Comparison of ENCODE assay signal across 12 cellular contexts in the genomic region with DNA sequence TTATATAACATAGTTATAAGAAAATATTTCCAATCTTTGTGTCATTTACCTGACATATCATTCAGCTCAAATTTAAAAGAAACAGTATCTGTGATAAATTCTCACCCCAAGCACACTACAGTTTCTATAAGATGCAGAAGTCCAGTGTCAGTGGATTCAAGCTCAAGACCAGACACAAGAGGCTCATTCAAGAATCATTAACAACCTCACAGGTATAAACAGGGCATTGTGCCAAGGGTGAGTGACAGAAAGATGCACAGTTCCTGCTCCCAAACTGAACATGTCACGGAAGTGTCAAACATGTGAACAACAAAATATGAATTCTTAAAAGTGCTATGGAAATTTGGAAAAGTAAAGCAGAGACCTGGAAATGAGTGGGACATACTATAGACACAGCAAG. TPM values are rescaled to one million over a fixed set of nuclear protein-coding genes. Genes with fewer than 3 reads are reported as not detected.
A peak's percentile ranks its signal among the peaks of the same experiment; 100 is the strongest.
DNase-seq lines count a peak whose midpoint lies in the region; ATAC-seq and TF ChIP-seq lines count a peak whose summit lies in the region.
"Had no signal": no experiment of that assay in that cellular context is flagged by ENCODE, and none has a peak within 500 bp of the region (broad histone marks: within the 10 kb centered on the region; RNA-seq: fewer than 3 reads in every experiment).

No MANE protein-coding gene starts in this region.

- H3K27me3 Mint-ChIP-seq in IgD-negative memory B cell (no peaks in the 10 kb centered on the region), mesothelial cell of epicardium (ENCODE audit: low read depth) (no peaks in the 10 kb centered on the region)
- H3K27me3 Mint-ChIP-seq: brain had no signal

- H3K36me3 ChIP-seq in ascending aorta: no peaks in the 10 kb centered on the region
- H3K36me3 ChIP-seq: thoracic aorta had no signal

- H3K4me1 Mint-ChIP-seq in IgD-negative memory B cell (peaks cover 78 to 86% (median 80%) of the 10 kb centered on the region in 3 donors), mesothelial cell of epicardium (peaks cover 60% of the 10 kb centered on the region)

- H3K4me1 ChIP-seq in ascending aorta: no peaks in the 10 kb centered on the region

- no peaks in the 10 kb centered on the region for H3K9me3 ChIP-seq in ascending aorta
- H3K9me3 ChIP-seq: SK-N-SH, thoracic aorta had no signal

- intact Hi-C loops in ascending aorta (cut with DNase I): no loop called here

- H3K27me3 ChIP-seq in ascending aorta: no peaks in the 10 kb centered on the region

- H3K36me3 Mint-ChIP-seq in IgD-negative memory B cell (no peaks in the 10 kb centered on the region), mesothelial cell of epicardium (no peaks in the 10 kb centered on the region)

- H3K9me3 Mint-ChIP-seq in IgD-negative memory B cell (no peaks in the 10 kb centered on the region), mesothelial cell of epicardium (no peaks in the 10 kb centered on the region)
- H3K9me3 Mint-ChIP-seq: brain, nephron progenitor cell had no signal

- DNase-seq in mesothelial cell of epicardium (ENCODE audit: low spot score in 2 of 2, unreplicated experiment in 2 of 2) (no peak), GM19238 (ENCODE audit: insufficient read length, low spot score) (no peak), ascending aorta (ENCODE audit: low spot score in 2 of 2) (no peak), SHP77 (lab: John Stamatoyannopoulos, UW) (no peak)
- DNase-seq: NCI-H1436, nephron progenitor cell, SK-N-SH had no signal

- H3K27ac ChIP-seq in ascending aorta: no peak overlapping the region
- H3K27ac ChIP-seq: thoracic aorta had no signal

- H3K27ac Mint-ChIP-seq in IgD-negative memory B cell (peak overlapping the region; percentile 1 to 24 (median 15)), mesothelial cell of epicardium (peak overlapping the region; percentile 65)
- H3K27ac Mint-ChIP-seq: brain, nephron progenitor cell had no signal

- H3K4me3 Mint-ChIP-seq in IgD-negative memory B cell: peak overlapping the region in 3 of 4 donors; percentile 22 to 65 (median 43)
- H3K4me3 Mint-ChIP-seq in mesothelial cell of epicardium: no peak overlapping the region
- H3K4me3 Mint-ChIP-seq: nephron progenitor cell had no signal

- ATAC-seq in GM18873 (IDR thresholded peaks at IDR 0.05; ENCODE audit: low FRiP score, unreplicated experiment) (peak; percentile 58), GM21737 (IDR thresholded peaks at IDR 0.05; ENCODE audit: unreplicated experiment) (peak; percentile 50)

- TF ChIP-seq CTCF in mesothelial cell of epicardium (IDR thresholded peaks at IDR 0.05; ENCODE audit: unreplicated experiment): no peak
- TF ChIP-seq CTCF in ascending aorta (IDR thresholded peaks at IDR 0.05): no peak

- no peak overlapping the region for H3K4me3 ChIP-seq in ascending aorta
- H3K4me3 ChIP-seq: thoracic aorta had no signal

RNA-seq across cellular contexts. Expression of a gene that starts 12.8 kb away (rescaled TPM):
- 102 TPM for polyA plus RNA-seq in IgD-negative memory B cell
- 124 to 140 TPM (median 131 TPM) in 3 replicates for total RNA-seq in mesothelial cell of epicardium
- 5.1 TPM for total RNA-seq in ascending aorta

Comparison
In these comparisons a context has a peak if more than half of its experiments do, and no peak if none do; other contexts are left out.
1. RNA of a gene that starts 12.8 kb away (total RNA-seq): 124 to 140 TPM in mesothelial cell of epicardium; 5.1 TPM in ascending aorta (single experiment); every median in the first group is over 10 times any median in the second.